In genomic region chr1:160844447-160845232, GRCh38 we compare ENCODE assay signal across 25 cellular contexts. TPM values are rescaled to one million over a fixed set of nuclear protein-coding genes. Genes with fewer than 3 reads are reported as not detected.
DNase-seq lines count a peak whose midpoint lies in the region; ATAC-seq and FAIRE-seq lines count a peak whose summit lies in the region.
"Had no signal": no experiment of that assay in that cellular context is flagged by ENCODE, and none has a peak within 500 bp of the region (broad histone marks: within the 10 kb centered on the region; RNA-seq: fewer than 3 reads in every experiment).

No MANE protein-coding gene starts in this region.

- DNase-seq in GF-D8 (lab: John Stamatoyannopoulos, UW) (peak; percentile 56), NOMO-1 treated with DMSO at 0.1 percent for 48 hours (lab: John Stamatoyannopoulos, UW; ENCODE audit: unreplicated experiment) (peak; percentile 68), epithelial cell of prostate (ENCODE audit: low read depth, low spot score) (no peak), dermis blood vessel endothelial cell (no peak), small intestine (no peak)
- DNase-seq in activated naive CD4-positive, alpha-beta T cell treated with Interleukin-2 at 50 U/mL for 16 hours = no peak
- DNase-seq: activated CD4-positive, alpha-beta T cell treated with anti-CD3 and anti-CD28 coated beads, Interleukin-2, amount 50 U/mL, for 48 hours; activated gamma-delta T cell; amniotic stem cell; Caco-2; central memory CD4-positive, alpha-beta T cell; endodermal cell; GM23248; hypothalamus; IMR-90; midbrain; NCI-H1105 treated with DMSO at 0.1 percent for 48 hours; NCI-H69; nucleus accumbens; RPMI8226; sigmoid colon; stimulated activated CD4-positive, alpha-beta T cell treated with anti-CD3 and anti-CD28 coated beads, Interleukin-2, amount 100 ng/mL, for 48 hours had no signal

- H3K9ac ChIP-seq in BLaER1 = no peak overlapping the region
- H3K9ac ChIP-seq: GM23248 had no signal

- H3K27ac ChIP-seq in BLaER1 = no peak overlapping the region
- peak overlapping the region; percentile 39 for H3K27ac ChIP-seq in epithelial cell of prostate
- H3K27ac ChIP-seq in small intestine (ENCODE audit: low read depth in 1 of 2, low read length in 1 of 2) = no peak overlapping the region
- H3K27ac ChIP-seq: GM23248, suprapubic skin had no signal

- 81 to 89% (median 83%) methylated on average over 12 of the region's 12 CpGs for WGBS in small intestine, 3 donors

- no peaks in the 10 kb centered on the region for H3K36me3 ChIP-seq in BLaER1
- H3K36me3 ChIP-seq in small intestine (ENCODE audit: control insufficient read depth in 2 of 2, insufficient read depth in 2 of 2, low read length in 2 of 2) = no peaks in the 10 kb centered on the region
- H3K36me3 ChIP-seq: sigmoid colon, suprapubic skin had no signal

- H3K4me2 ChIP-seq in BLaER1 = peak overlapping the region; percentile 35

- H3K27me3 ChIP-seq in BLaER1 (no peaks in the 10 kb centered on the region), small intestine (ENCODE audit: control insufficient read depth in 2 of 2, insufficient read depth in 2 of 2, low read length in 2 of 2) (no peaks in the 10 kb centered on the region)
- H3K27me3 ChIP-seq: sigmoid colon, suprapubic skin had no signal

- ATAC-seq in GM19351 (IDR thresholded peaks at IDR 0.05; ENCODE audit: unreplicated experiment) = no peak

- H3K9me3 ChIP-seq in BLaER1 (peaks cover 23% of the 10 kb centered on the region), small intestine (ENCODE audit: control insufficient read depth, low read depth) (no peaks in the 10 kb centered on the region)
- H3K9me3 ChIP-seq: suprapubic skin had no signal

- H4K20me1 ChIP-seq in BLaER1 = no peaks in the 10 kb centered on the region

- H3K4me3 ChIP-seq in BLaER1 (peak overlapping the region; percentile 22; the same call in 1 of the 2 replicates), small intestine (ENCODE audit: low read depth in 1 of 2, low read length in 2 of 2) (no peak overlapping the region)
- H3K4me3 ChIP-seq: GM23248, sigmoid colon, suprapubic skin had no signal

- H3K4me1 ChIP-seq in BLaER1 = peaks cover 59% of the 10 kb centered on the region
- H3K4me1 ChIP-seq in small intestine (ENCODE audit: control insufficient read depth in 2 of 2, insufficient read depth in 1 of 2, low read depth in 1 of 2, low read length in 1 of 2) = peaks cover 0 to 2% of the 10 kb centered on the region in 2 donors
- H3K4me1 ChIP-seq: Caco-2, suprapubic skin had no signal

- FAIRE-seq in small intestine (lab: Jason Lieb, UNC) = no peak

RNA-seq across cellular contexts. Expression of gene CD244, which starts 18.0 kb away (rescaled TPM):
- total RNA-seq in dermis blood vessel endothelial cell = 0.14 TPM in 1 of 2 replicates, not detected in the other
- 1 to 10 TPM in 1 of 3 donors, under 1 TPM in 2; 0.39 to 3.2 (median 0.67) TPM for polyA plus RNA-seq in small intestine
- total RNA-seq: GM23248, IMR-90 had no signal
- polyA plus RNA-seq: GM23248, IMR-90 had no signal

RNA-seq across cellular contexts. Expression of gene ITLN1, which starts 40.3 kb away (rescaled TPM):
- total RNA-seq in dermis blood vessel endothelial cell = not detected in 2 replicates
- polyA plus RNA-seq in small intestine = 100 to 1,000 TPM in 1 of 3 donors, 10 to 100 TPM in 2; 21.6 to 230 (median 39.8) TPM
- total RNA-seq: Caco-2, GM23248, IMR-90, suprapubic skin had no signal
- polyA plus RNA-seq: GM23248, IMR-90 had no signal

RNA-seq across cellular contexts. Expression of gene LY9, which starts 48.7 kb away (rescaled TPM):
- total RNA-seq in dermis blood vessel endothelial cell = not detected in 2 replicates
- 1 to 10 TPM in 2 of 3 donors, under 1 TPM in 1; 0.45 to 3.8 (median 1.0) TPM for polyA plus RNA-seq in small intestine
- total RNA-seq: Caco-2, endodermal cell, GM23248, IMR-90 had no signal
- polyA plus RNA-seq: GM23248, IMR-90 had no signal

Comparison
In these comparisons a context has a peak if more than half of its experiments do, and no peak if none do; other contexts are left out.
1. DNase-seq: peak in GF-D8 (single experiment) and NOMO-1 treated with DMSO at 0.1 percent for 48 hours (single experiment); none in epithelial cell of prostate (single experiment), dermis blood vessel endothelial cell (single experiment), activated naive CD4-positive, alpha-beta T cell treated with Interleukin-2 at 50 U/mL for 16 hours (single experiment) and small intestine (single experiment).